Comparison of ENCODE assay signal across 8 cellular contexts in the genomic region with DNA sequence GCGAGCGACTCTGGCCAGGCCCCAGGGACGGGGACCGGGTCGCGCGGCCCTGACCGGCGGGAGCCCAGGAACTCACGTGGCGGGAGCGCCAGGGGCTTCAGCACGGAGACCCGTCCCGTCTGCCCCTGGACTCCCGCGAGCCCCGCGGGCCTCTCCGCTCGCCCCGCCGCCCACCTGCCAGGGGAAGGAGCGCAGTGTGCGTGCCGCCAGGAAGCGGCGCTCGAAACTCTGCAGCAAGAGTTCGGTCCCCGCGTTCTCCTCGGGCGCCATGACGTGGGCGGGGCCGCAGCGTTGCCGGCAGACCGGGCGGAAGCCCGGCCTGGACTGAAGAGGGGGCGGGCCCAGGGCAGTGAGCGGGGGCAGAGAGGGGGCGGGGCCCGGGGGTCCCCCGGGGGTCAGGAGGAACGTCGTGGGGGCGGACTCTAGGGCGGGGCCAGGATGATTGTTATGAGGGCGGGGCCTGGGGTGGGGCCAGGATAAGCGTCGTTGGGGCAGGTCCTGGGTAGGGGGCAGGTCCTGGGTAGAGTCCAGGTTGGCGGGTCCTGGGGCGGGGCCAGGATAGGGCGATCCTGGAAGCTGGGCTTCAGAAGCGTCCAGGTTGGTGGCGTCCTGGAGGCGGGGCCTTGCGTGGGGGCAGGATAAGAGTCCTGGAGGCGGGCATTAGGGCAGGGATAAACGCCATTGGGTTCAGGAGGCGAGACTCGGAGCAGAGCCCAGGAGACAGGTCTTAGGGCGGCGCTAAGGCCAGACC. TPM values are rescaled to one million over a fixed set of nuclear protein-coding genes. Genes with fewer than 3 reads are reported as not detected.
DNase-seq lines count a peak whose midpoint lies in the region; ATAC-seq, FAIRE-seq and TF ChIP-seq lines count a peak whose summit lies in the region.
"Not testable (repeated sequence)": the region's sequence is repeated elsewhere in the genome, so short reads cannot be mapped to it uniquely, and the experiment has no call there.

A gene with protein sequence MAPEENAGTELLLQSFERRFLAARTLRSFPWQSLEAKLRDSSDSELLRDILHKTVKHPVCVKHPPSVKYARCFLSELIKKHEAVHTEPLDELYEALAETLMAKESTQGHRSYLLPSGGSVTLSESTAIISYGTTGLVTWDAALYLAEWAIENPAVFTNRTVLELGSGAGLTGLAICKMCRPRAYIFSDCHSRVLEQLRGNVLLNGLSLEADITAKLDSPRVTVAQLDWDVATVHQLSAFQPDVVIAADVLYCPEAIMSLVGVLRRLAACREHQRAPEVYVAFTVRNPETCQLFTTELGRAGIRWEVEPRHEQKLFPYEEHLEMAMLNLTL (minus strand): TSS at position 326 of the 751 bp plus-strand sequence. CDS start 56 bp downstream, at position 270.

- FAIRE-seq in kidney (lab: Jason Lieb, UNC) = peak; percentile 87

- not testable (repeated sequence) for H3K36me3 ChIP-seq in kidney (ENCODE audit: control insufficient read depth in 1 of 2, insufficient read depth in 2 of 2, low read length in 2 of 2)

- H3K9ac ChIP-seq in kidney (ENCODE audit: low read length in 2 of 2) = peak within 1 kb of the TSS in 1 of 2 donors; percentile 51

- not testable (repeated sequence) for H3K9me3 Mint-ChIP-seq in chondrocyte (ENCODE audit: low read depth)

- intact Hi-C loops in kidney (cut with DNase I) = not testable (repeated sequence)

- not testable (repeated sequence) for H3K36me3 Mint-ChIP-seq in chondrocyte (ENCODE audit: low read depth)

- peak within 1 kb of the TSS; percentile 60 to 66 for H3K4me3 ChIP-seq in kidney (ENCODE audit: low read length in 2 of 2)

- peak within 1 kb of the TSS; percentile 47 to 67 for H3K27ac ChIP-seq in kidney (ENCODE audit: low read depth in 2 of 2, low read length in 2 of 2)

- not testable (repeated sequence) for H3K4me1 ChIP-seq in kidney (ENCODE audit: control insufficient read depth in 1 of 2, insufficient read depth in 1 of 2, low read depth in 1 of 2, low read length in 2 of 2)

- H3K27ac Mint-ChIP-seq in chondrocyte (ENCODE audit: unreplicated experiment) = peak within 1 kb of the TSS; percentile 86

- not testable (repeated sequence) for H3K27me3 Mint-ChIP-seq in chondrocyte (ENCODE audit: low read depth)

- peak; percentile 51 for TF ChIP-seq POLR2A in GM19099 (IDR thresholded peaks at IDR 0.05; ENCODE audit: extremely low read depth, insufficient read length, low read depth)

- peak within 1 kb of the TSS; percentile 79 for H3K4me3 Mint-ChIP-seq in chondrocyte (ENCODE audit: unreplicated experiment)

- TF ChIP-seq CTCF in chondrocyte (IDR thresholded peaks at IDR 0.05); kidney (IDR thresholded peaks at IDR 0.05; ENCODE audit: borderline replicate concordance, extremely low read depth, insufficient read depth): not testable (repeated sequence)

- ATAC-seq in HG03378 (IDR thresholded peaks at IDR 0.05; ENCODE audit: unreplicated experiment) = peak; percentile 51
- peak; percentile 96 to 97 for ATAC-seq in activated CD4-positive, CD25-positive, alpha-beta regulatory T cell treated with anti-CD3 and anti-CD28 coated beads, Interleukin-2, amount 50 U/mL, for 24 hours

- peak; percentile 96 for DNase-seq in AG08396 (ENCODE audit: low spot score)
- DNase-seq in NCI-H446 treated with DMSO at 0.1 percent for 48 hours (lab: John Stamatoyannopoulos, UW) = peak; percentile 98
- peak; percentile 100 for DNase-seq in chondrocyte (ENCODE audit: low spot score)
- DNase-seq in kidney = peak; percentile 100
- peak; percentile 94 to 96 (median 95) for DNase-seq in stimulated activated CD4-positive, alpha-beta T cell treated with anti-CD3 and anti-CD28 coated beads, Interleukin-12 subunit alpha, Interleukin-12 subunit beta, amount 100 ng/mL, for 48 hours (ENCODE audit: low read depth in 2 of 3, low spot score in 1 of 3)

- H3K4me1 Mint-ChIP-seq in chondrocyte (ENCODE audit: low read depth) = peaks cover 16% of the 10 kb centered on the region

- H3K9me3 ChIP-seq in kidney (ENCODE audit: control insufficient read depth in 1 of 2, low read length in 2 of 2) = not testable (repeated sequence)

RNA-seq across cellular contexts. Expression of the gene that starts here (rescaled TPM):
- total RNA-seq in chondrocyte (8.7 to 11.9 TPM (median 10.7 TPM) in 3 replicates), kidney (12.8 TPM)
- polyA plus RNA-seq in kidney (ENCODE audit: insufficient read depth, low read depth, low replicate concordance) = 11.1 TPM

Comparison
In these comparisons a context has a peak if more than half of its experiments do, and no peak if none do; other contexts are left out.
1. Peak in every context shown above with its lines: DNase-seq, ATAC-seq, H3K4me3 ChIP-seq and H3K27ac ChIP-seq.